ENCODE assay signal across 8 cellular contexts in the genomic region with DNA sequence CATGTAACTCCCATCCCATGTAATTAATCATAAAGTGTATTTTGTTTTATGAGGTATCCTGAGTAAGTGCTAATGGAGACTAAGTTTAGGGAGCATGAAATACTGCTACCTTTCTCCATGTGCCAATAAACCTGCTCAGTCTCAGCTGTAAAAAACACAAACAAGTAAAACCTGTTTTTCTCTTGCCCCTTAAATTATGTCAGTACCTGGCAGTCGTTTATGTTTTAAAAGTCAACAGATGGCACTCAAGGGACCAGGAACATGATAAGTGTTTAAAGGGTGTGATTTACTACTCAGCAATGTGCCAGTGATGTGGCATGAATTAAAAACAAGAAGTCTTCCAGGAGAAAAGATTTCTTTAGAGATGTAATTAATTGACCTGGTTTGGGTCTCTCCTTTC.
DNase-seq lines count a peak whose midpoint lies in the region; ATAC-seq and TF ChIP-seq lines count a peak whose summit lies in the region.
"Not testable (repeated sequence)": the region's sequence is repeated elsewhere in the genome, so short reads cannot be mapped to it uniquely, and the experiment has no call there.

No MANE protein-coding gene starts in this region.

- intact Hi-C loops in left ventricle myocardium superior (cut with micrococcal nuclease); mucosa of descending colon (cut with DNase I, micrococcal nuclease); upper lobe of right lung (cut with DNase I): not testable (repeated sequence)

- ATAC-seq in left ventricle myocardium superior (peak; percentile 47), mucosa of descending colon (peak; percentile 47), upper lobe of right lung (peak; percentile 85)

- not testable (repeated sequence) for H3K27me3 ChIP-seq in upper lobe of right lung

- DNase-seq in COLO668 (lab: John Stamatoyannopoulos, UW; ENCODE audit: unreplicated experiment) = peak; percentile 15
- peak; percentile 17 for DNase-seq in ELF-1 (ENCODE audit: low read depth, low spot score)
- peak; percentile 4 for DNase-seq in NCI-H2029 treated with DMSO at 0.1 percent for 48 hours (lab: John Stamatoyannopoulos, UW)
- DNase-seq in NCI-H526 (lab: John Stamatoyannopoulos, UW) = peak; percentile 72 to 77
- peak; percentile 13 for DNase-seq in SIG-M5 treated with dmso at 0.1 percent for 504 hours (lab: John Stamatoyannopoulos, UW; ENCODE audit: unreplicated experiment)
- not testable (repeated sequence) for DNase-seq in left ventricle myocardium superior, upper lobe of right lung
- DNase-seq in mucosa of descending colon = peak in 1 of 3 donors; percentile 1

- not testable (repeated sequence) for H3K4me3 ChIP-seq in mucosa of descending colon, upper lobe of right lung

- not testable (repeated sequence) for H3K4me1 ChIP-seq in mucosa of descending colon (ENCODE audit: low read depth); upper lobe of right lung

- TF ChIP-seq CTCF in mucosa of descending colon (IDR thresholded peaks at IDR 0.05); upper lobe of right lung (IDR thresholded peaks at IDR 0.05): not testable (repeated sequence)

- peak overlapping the region; percentile 51 for H3K27ac ChIP-seq in upper lobe of right lung

- not testable (repeated sequence) for H3K9me3 ChIP-seq in mucosa of descending colon, upper lobe of right lung

- not testable (repeated sequence) for H3K36me3 ChIP-seq in mucosa of descending colon (ENCODE audit: low read depth); upper lobe of right lung
